ENCODE assay signal across 8 cellular contexts in genomic region chr2:27428978-27429541, GRCh38. TPM values are rescaled to one million over a fixed set of nuclear protein-coding genes. Genes with fewer than 3 reads are reported as not detected.
A peak's percentile ranks its signal among the peaks of the same experiment; 100 is the strongest.
DNase-seq lines count a peak whose midpoint lies in the region; ATAC-seq and TF ChIP-seq lines count a peak whose summit lies in the region.

No MANE protein-coding gene starts in this region.

- H3K36me3 Mint-ChIP-seq in activated naive CD8-positive, alpha-beta T cell treated with anti-CD3 and anti-CD28 coated beads, Interleukin-2, amount 10 ng/mL, durations not matched to agents 7 days and 5 days, result peaks cover 11% of the 10 kb centered on the region

- peak overlapping the region; percentile 99 for H3K4me3 Mint-ChIP-seq in activated naive CD8-positive, alpha-beta T cell treated with anti-CD3 and anti-CD28 coated beads, Interleukin-2, amount 10 ng/mL, durations not matched to agents 7 days and 5 days

- H3K9me3 Mint-ChIP-seq in activated naive CD8-positive, alpha-beta T cell treated with anti-CD3 and anti-CD28 coated beads, Interleukin-2, amount 10 ng/mL, durations not matched to agents 7 days and 5 days, result no peaks in the 10 kb centered on the region

- TF ChIP-seq EP300 in transverse colon (IDR thresholded peaks at IDR 0.05; ENCODE audit: low read depth), result no peak

- peaks cover 14% of the 10 kb centered on the region for H3K4me1 ChIP-seq in parathyroid adenoma
- peaks cover 19 to 39% (median 26%) of the 10 kb centered on the region in 4 donors for H3K4me1 ChIP-seq in transverse colon

- H2AFZ ChIP-seq in parathyroid adenoma, result peak overlapping the region; percentile 93

- H3K4me3 ChIP-seq in SK-N-MC (peak overlapping the region; percentile 100), parathyroid adenoma (ENCODE audit: low read depth, low read length) (peak overlapping the region; percentile 98), transverse colon (peak overlapping the region; percentile 79 to 100 (median 97))

- POLR2A ChIA-PET in activated naive CD8-positive, alpha-beta T cell treated with anti-CD3 and anti-CD28 coated beads, Interleukin-2, amount 10 ng/mL, durations not matched to agents 7 days and 5 days (lab: Charles Lee), result interaction anchor here (0.6 to 7.4 kb wide), 15 partner anchors 8 to 254 kb away, joined by 3 to 91 read pairs (median 4); partner anchors contain the start of genes CCDC121, EIF2B4, GPN1 and GTF3C2

- no peak for TF ChIP-seq POLR2A in transverse colon (IDR thresholded peaks at IDR 0.05)

- H3K79me2 ChIP-seq in parathyroid adenoma, result peaks cover 40% of the 10 kb centered on the region

- intact Hi-C loops in Right ventricle myocardium superior (cut with DNase I), result no loop called here
- intact Hi-C loops in transverse colon (cut with DNase I; ENCODE audit: low total_unique reads), result loop anchor here (5.0 kb wide), 1 partner anchor 47 kb away; the partner anchor contains the start of gene ZNF513

- H3K9me3 ChIP-seq in SK-N-MC (ENCODE audit: low read depth, low read length), result no peaks in the 10 kb centered on the region
- no peaks in the 10 kb centered on the region for H3K9me3 ChIP-seq in parathyroid adenoma (ENCODE audit: control insufficient read depth, low read length)
- no peaks in the 10 kb centered on the region for H3K9me3 ChIP-seq in transverse colon

- peak; percentile 87 for DNase-seq in EL
- DNase-seq in HuH-7.5 (ENCODE audit: low spot score), result peak; percentile 68
- no peak for DNase-seq in SK-N-MC (ENCODE audit: low read depth, low spot score)
- peak; percentile 87 for DNase-seq in activated naive CD8-positive, alpha-beta T cell treated with anti-CD3 and anti-CD28 coated beads, Interleukin-2, amount 10 ng/mL, durations not matched to agents 7 days and 5 days
- peak; percentile 92 for DNase-seq in Right ventricle myocardium superior
- DNase-seq in transverse colon, result peak; percentile 89

- TF ChIP-seq CTCF in parathyroid adenoma (IDR thresholded peaks at IDR 0.05) (no peak), transverse colon (IDR thresholded peaks at IDR 0.05) (no peak)

- peaks cover 10% of the 10 kb centered on the region for H3K36me3 ChIP-seq in SK-N-MC (ENCODE audit: insufficient read depth, low read length)
- no peaks in the 10 kb centered on the region for H3K36me3 ChIP-seq in parathyroid adenoma (ENCODE audit: control insufficient read depth, insufficient read depth, low read length)
- H3K36me3 ChIP-seq in transverse colon, result peaks cover 0 to 9% (median 4%) of the 10 kb centered on the region in 4 donors

- H3K4me1 Mint-ChIP-seq in activated naive CD8-positive, alpha-beta T cell treated with anti-CD3 and anti-CD28 coated beads, Interleukin-2, amount 10 ng/mL, durations not matched to agents 7 days and 5 days, result peaks cover 19% of the 10 kb centered on the region

- H3K27ac ChIP-seq in SK-N-MC (0 out of 2 replicates have a peak overlapping the region, but pooled peaks have one; percentile 54), parathyroid adenoma (peak overlapping the region; percentile 96), transverse colon (peak overlapping the region; percentile 96 to 100 (median 100))

- WGBS in transverse colon (ENCODE audit: low coverage in 1 of 2), 2 donors, result 1% methylated on average over 25 of the region's 51 CpGs; no CpG with 5 or more reads in 1 of the 2 donors

- peak overlapping the region; percentile 94 for H3K4me2 ChIP-seq in parathyroid adenoma (ENCODE audit: low read length)

- H3K27me3 ChIP-seq in parathyroid adenoma (ENCODE audit: control insufficient read depth, insufficient read depth, low read length) (no peaks in the 10 kb centered on the region), transverse colon (no peaks in the 10 kb centered on the region)

- in situ Hi-C loops in transverse colon (cut with MboI; ENCODE audit: low pct_ligation_motif_present in 1 of 4, low pct_unique_long_range_greater_than_20kb in 1 of 4, low sequenced_read_pairs in 3 of 4), result no loop called here

- peak overlapping the region; percentile 99 for H3K27ac Mint-ChIP-seq in activated naive CD8-positive, alpha-beta T cell treated with anti-CD3 and anti-CD28 coated beads, Interleukin-2, amount 10 ng/mL, durations not matched to agents 7 days and 5 days

- ATAC-seq in GM21529 (IDR thresholded peaks at IDR 0.05; ENCODE audit: unreplicated experiment) (peak; percentile 65), Right ventricle myocardium superior (ENCODE audit: poor library complexity) (peak; percentile 93)
- ATAC-seq in activated naive CD8-positive, alpha-beta T cell treated with anti-CD3 and anti-CD28 coated beads, Interleukin-2, amount 10 ng/mL, durations not matched to agents 7 days and 5 days (ENCODE audit: low read depth), result peak; percentile 72

- H3K9ac ChIP-seq in SK-N-MC (ENCODE audit: insufficient read length) (peak overlapping the region; percentile 98), parathyroid adenoma (peak overlapping the region; percentile 100)

- H3K27me3 Mint-ChIP-seq in activated naive CD8-positive, alpha-beta T cell treated with anti-CD3 and anti-CD28 coated beads, Interleukin-2, amount 10 ng/mL, durations not matched to agents 7 days and 5 days, result no peaks in the 10 kb centered on the region

RNA-seq across cellular contexts. Expression of gene NRBP1, which starts 0.6 kb away (rescaled TPM):
- 10 to 100 TPM; 92.2 to 92.5 TPM for total RNA-seq in activated naive CD8-positive, alpha-beta T cell treated with anti-CD3 and anti-CD28 coated beads, Interleukin-2, amount 10 ng/mL, durations not matched to agents 7 days and 5 days
- 50.8 TPM for total RNA-seq in Right ventricle myocardium superior
- total RNA-seq in transverse colon, result 10 to 100 TPM; 38.4 to 74.8 (median 66.8) TPM

RNA-seq across cellular contexts. Expression of gene KRTCAP3, which starts 13.1 kb away (rescaled TPM):
- total RNA-seq in activated naive CD8-positive, alpha-beta T cell treated with anti-CD3 and anti-CD28 coated beads, Interleukin-2, amount 10 ng/mL, durations not matched to agents 7 days and 5 days, result 10 to 100 TPM; 12.2 to 13.9 TPM
- total RNA-seq in Right ventricle myocardium superior (0.24 TPM), transverse colon (100 to 1,000 TPM in 1 of 4 donors, 10 to 100 TPM in 3; 18.0 to 112 (median 47.8) TPM)

RNA-seq across cellular contexts. Expression of gene PPM1G, which starts 19.7 kb away (rescaled TPM):
- 10 to 100 TPM; 90.1 to 91.3 TPM for total RNA-seq in activated naive CD8-positive, alpha-beta T cell treated with anti-CD3 and anti-CD28 coated beads, Interleukin-2, amount 10 ng/mL, durations not matched to agents 7 days and 5 days
- 34.3 TPM for total RNA-seq in Right ventricle myocardium superior
- 10 to 100 TPM; 43.4 to 54.9 (median 51.7) TPM for total RNA-seq in transverse colon

RNA-seq across cellular contexts. Expression of gene ZNF513, which starts 48.5 kb away (rescaled TPM):
- total RNA-seq in activated naive CD8-positive, alpha-beta T cell treated with anti-CD3 and anti-CD28 coated beads, Interleukin-2, amount 10 ng/mL, durations not matched to agents 7 days and 5 days, result 10 to 100 TPM; 16.4 to 18.6 TPM
- total RNA-seq in Right ventricle myocardium superior (6.0 TPM), transverse colon (10 to 100 TPM; 24.0 to 41.0 (median 32.6) TPM)

RNA-seq across cellular contexts. Expression of gene SNX17, which starts 58.6 kb away (rescaled TPM):
- total RNA-seq in activated naive CD8-positive, alpha-beta T cell treated with anti-CD3 and anti-CD28 coated beads, Interleukin-2, amount 10 ng/mL, durations not matched to agents 7 days and 5 days, result 100 to 1,000 TPM; 113 to 116 TPM
- total RNA-seq in Right ventricle myocardium superior, result 55.6 TPM
- 10 to 100 TPM; 59.8 to 99.3 (median 73.9) TPM for total RNA-seq in transverse colon

Comparison
In these comparisons a context has a peak if more than half of its experiments do, and no peak if none do; other contexts are left out.
1. RNA of gene KRTCAP3, which starts 13.1 kb away (total RNA-seq): 18.0 to 112 TPM in transverse colon and 12.2 to 13.9 TPM in activated naive CD8-positive, alpha-beta T cell treated with anti-CD3 and anti-CD28 coated beads, Interleukin-2, amount 10 ng/mL, durations not matched to agents 7 days and 5 days; 0.24 TPM in Right ventricle myocardium superior (single experiment); every median in the first group is over 10 times any median in the second.
2. Peak in every context shown above with its lines, with median percentiles within 50 percentile points of each other: ATAC-seq, H3K27ac ChIP-seq and H3K4me3 ChIP-seq.